Comparison of ENCODE assay signal across 15 cellular contexts in the genomic region with DNA sequence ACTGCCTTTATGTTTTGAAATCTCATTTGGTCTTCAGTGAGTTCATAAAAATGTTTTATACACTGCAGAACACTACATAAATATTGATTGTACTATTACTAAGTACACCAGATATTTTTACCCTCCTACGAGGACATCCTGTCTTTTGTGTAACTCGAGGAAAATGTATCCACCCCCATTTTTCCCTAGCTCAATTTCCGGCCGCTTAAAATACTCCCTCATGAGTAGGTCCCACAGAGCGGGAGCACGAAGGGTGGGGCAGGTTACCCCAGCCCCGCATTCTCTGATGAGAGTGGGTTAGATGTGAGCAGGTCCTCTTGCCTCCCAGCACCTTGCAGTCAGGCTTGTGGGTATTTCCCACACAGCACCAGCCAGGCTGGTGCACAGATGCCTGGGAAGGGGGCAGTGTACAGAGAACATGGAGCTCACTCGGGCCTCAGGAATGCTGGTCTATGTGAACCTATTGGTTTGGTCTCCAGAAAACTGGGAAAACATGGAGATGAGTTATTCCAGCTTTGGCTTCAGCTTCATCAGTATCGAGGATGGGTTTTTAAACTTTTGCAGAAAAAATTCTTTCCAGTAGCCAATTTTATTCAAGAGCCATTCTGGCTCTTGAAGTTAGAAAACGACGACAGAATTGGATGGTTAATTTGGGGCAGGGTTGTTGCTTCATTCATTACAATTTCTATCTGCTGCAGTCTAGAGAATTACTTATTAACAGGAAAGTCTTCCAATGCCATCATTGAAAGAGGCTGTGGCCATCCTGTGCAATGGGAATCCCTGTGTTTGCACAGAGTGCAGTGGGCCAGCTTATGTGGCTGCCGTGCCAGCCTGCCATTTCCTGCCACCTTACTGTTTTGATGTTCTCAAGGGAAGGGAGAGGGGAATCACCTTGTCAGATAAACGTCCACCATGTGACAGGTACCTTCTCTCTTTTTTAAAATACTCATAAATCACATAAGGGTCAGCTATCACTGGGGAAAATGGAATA.
DNase-seq lines count a peak whose midpoint lies in the region.
"Had no signal": no experiment of that assay in that cellular context is flagged by ENCODE, and none has a peak within 500 bp of the region (broad histone marks: within the 10 kb centered on the region; RNA-seq: fewer than 3 reads in every experiment).

No MANE protein-coding gene starts in this region.

- in situ Hi-C loops in G401 (cut with HindIII; ENCODE audit: low sequenced_read_pairs), result no loop called here

- H3K27ac ChIP-seq in angular gyrus (ENCODE audit: low read depth, low read length), result peak overlapping the region; percentile 25

- DNase-seq in Daoy (ENCODE audit: low read depth) (peak; percentile 32), fibroblast of peridontal ligament (ENCODE audit: extremely low read depth) (peak; percentile 10), putamen (ENCODE audit: low spot score) (peak; percentile 40), G401 (ENCODE audit: low spot score) (no peak), mucosa of gallbladder (ENCODE audit: low spot score) (no peak), T1000 (lab: John Stamatoyannopoulos, UW) (no peak), retina (no peak)
- DNase-seq: activated CD4-positive, alpha-beta T cell treated with anti-CD3 and anti-CD28 coated beads for 48 hours; BE2C; DMS53; GOT3; naive thymus-derived CD8-positive, alpha-beta T cell; NCI-H2171 treated with DMSO at 0.1 percent for 48 hours; SIG-M5 had no signal

Comparison
In these comparisons a context has a peak if more than half of its experiments do, and no peak if none do; other contexts are left out.
1. DNase-seq: peak in Daoy (single experiment), fibroblast of peridontal ligament (single experiment) and putamen (single experiment); none in G401 (single experiment), mucosa of gallbladder (single experiment), T1000 (single experiment) and retina (single experiment).